10 cellular contexts compared by ENCODE assay signal in genomic region chr4:98516441-98517323, GRCh38.
DNase-seq lines count a peak whose midpoint lies in the region; ATAC-seq and TF ChIP-seq lines count a peak whose summit lies in the region.
"Had no signal": no experiment of that assay in that cellular context is flagged by ENCODE, and none has a peak within 500 bp of the region (broad histone marks: within the 10 kb centered on the region; RNA-seq: fewer than 3 reads in every experiment).

No MANE protein-coding gene starts in this region.

- no peak overlapping the region for H3K27ac Mint-ChIP-seq in MCF 10A (ENCODE audit: low read depth, unreplicated experiment)
- peak overlapping the region; percentile 15 for H3K27ac Mint-ChIP-seq in stimulated activated naive B cell treated with anti-CD40 and anti-IgM and Interleukin-4, amounts not matched to agents 10 μg/mL and 1 μg/mL and 100 μg/mL, for 72 hours

- peak; percentile 28 for DNase-seq in MCF 10A (ENCODE audit: unreplicated experiment)
- DNase-seq in breast epithelium (ENCODE audit: low spot score in 2 of 2), result no peak
- DNase-seq in SJSA1 (ENCODE audit: low read depth in 1 of 2, low spot score in 2 of 2), result no peak
- DNase-seq in fibroblast of mammary gland (ENCODE audit: low read depth), result peak; percentile 86
- no peak for DNase-seq in stimulated activated naive B cell treated with anti-CD40 and anti-IgM and Interleukin-4, amounts not matched to agents 10 μg/mL and 1 μg/mL and 100 μg/mL, for 72 hours
- no peak for DNase-seq in sigmoid colon
- no peak for DNase-seq in MV-4-11 (lab: John Stamatoyannopoulos, UW)
- no peak for DNase-seq in psoas muscle
- DNase-seq: WERI-Rb-1 had no signal

- CTCF ChIA-PET in MCF 10A (lab: Yijun Ruan, JAX), result interaction anchor here (0.7 to 1.3 kb wide), 2 partner anchors 12 to 49 kb away, joined by 3 read pairs; no protein-coding TSS in a partner anchor

- H3K4me3 ChIP-seq in breast epithelium, result no peak overlapping the region
- H3K4me3 ChIP-seq in SJSA1, result no peak overlapping the region
- no peak overlapping the region for H3K4me3 ChIP-seq in fibroblast of mammary gland (ENCODE audit: control insufficient read depth, low read depth, low read length)
- no peak overlapping the region for H3K4me3 ChIP-seq in sigmoid colon
- no peak overlapping the region for H3K4me3 ChIP-seq in psoas muscle

- WGBS in sigmoid colon, 2 donors, result 90 to 94% methylated on average over 5 of the region's 5 CpGs
- 59 to 68% (median 61%) methylated on average over 5 of the region's 5 CpGs for WGBS in psoas muscle, 3 donors

- TF ChIP-seq EP300 in sigmoid colon (IDR thresholded peaks at IDR 0.05), result no peak

- H3K4me1 ChIP-seq in breast epithelium (no peaks in the 10 kb centered on the region), SJSA1 (replicated peaks) (peaks cover 60% of the 10 kb centered on the region), sigmoid colon (peaks cover 0 to 33% (median 21%) of the 10 kb centered on the region in 4 donors), psoas muscle (no peaks in the 10 kb centered on the region)

- no peaks in the 10 kb centered on the region for H3K27me3 Mint-ChIP-seq in MCF 10A (ENCODE audit: insufficient read depth, unreplicated experiment)
- no peaks in the 10 kb centered on the region for H3K27me3 Mint-ChIP-seq in stimulated activated naive B cell treated with anti-CD40 and anti-IgM and Interleukin-4, amounts not matched to agents 10 μg/mL and 1 μg/mL and 100 μg/mL, for 72 hours
- H3K27me3 Mint-ChIP-seq: central memory CD8-positive, alpha-beta T cell had no signal

- TF ChIP-seq POLR2A in breast epithelium (IDR thresholded peaks at IDR 0.05) (no peak), sigmoid colon (IDR thresholded peaks at IDR 0.05) (no peak)

- TF ChIP-seq CTCF in MCF 10A (IDR thresholded peaks at IDR 0.05; ENCODE audit: unreplicated experiment) (no peak), breast epithelium (IDR thresholded peaks at IDR 0.05) (no peak), fibroblast of mammary gland (conservative IDR thresholded peaks at IDR 0.05; ENCODE audit: control insufficient read depth, insufficient read depth, low read depth, low read length) (no peak), sigmoid colon (IDR thresholded peaks at IDR 0.05) (no peak), psoas muscle (IDR thresholded peaks at IDR 0.05) (no peak)

- H3K9me3 ChIP-seq in breast epithelium (no peaks in the 10 kb centered on the region), SJSA1 (replicated peaks) (no peaks in the 10 kb centered on the region), sigmoid colon (no peaks in the 10 kb centered on the region), psoas muscle (no peaks in the 10 kb centered on the region)

- H3K9me3 Mint-ChIP-seq in MCF 10A (ENCODE audit: unreplicated experiment), result no peaks in the 10 kb centered on the region
- H3K9me3 Mint-ChIP-seq in stimulated activated naive B cell treated with anti-CD40 and anti-IgM and Interleukin-4, amounts not matched to agents 10 μg/mL and 1 μg/mL and 100 μg/mL, for 72 hours, result peaks cover 0 to 2% of the 10 kb centered on the region in 2 donors
- H3K9me3 Mint-ChIP-seq: central memory CD8-positive, alpha-beta T cell had no signal

- H3K27me3 ChIP-seq in breast epithelium (no peaks in the 10 kb centered on the region), SJSA1 (replicated peaks) (no peaks in the 10 kb centered on the region), sigmoid colon (no peaks in the 10 kb centered on the region), psoas muscle (ENCODE audit: insufficient read depth in 3 of 3, low read length in 2 of 3) (no peaks in the 10 kb centered on the region)

- no peaks in the 10 kb centered on the region for H3K36me3 Mint-ChIP-seq in MCF 10A (ENCODE audit: insufficient read depth, unreplicated experiment)
- H3K36me3 Mint-ChIP-seq in stimulated activated naive B cell treated with anti-CD40 and anti-IgM and Interleukin-4, amounts not matched to agents 10 μg/mL and 1 μg/mL and 100 μg/mL, for 72 hours, result peaks cover 1 to 3% of the 10 kb centered on the region in 2 donors

- H3K27ac ChIP-seq in breast epithelium (no peak overlapping the region), SJSA1 (peak overlapping the region; percentile 85), sigmoid colon (peak overlapping the region in 2 of 4 donors; percentile 22 to 42), psoas muscle (no peak overlapping the region)
- H3K27ac ChIP-seq: WERI-Rb-1 had no signal

- no TSS peak for BruUV-seq in MCF 10A (replicated peaks; lab: Mats Ljungman, UMichigan)

- intact Hi-C loops in MCF 10A (cut with micrococcal nuclease), result no loop called here
- intact Hi-C loops in breast epithelium (cut with DNase I; ENCODE audit: low total_unique reads), result no loop called here
- intact Hi-C loops in sigmoid colon (cut with DNase I), result no loop called here
- intact Hi-C loops in psoas muscle (cut with DNase I), result no loop called here

- no peaks in the 10 kb centered on the region for H3K36me3 ChIP-seq in breast epithelium
- H3K36me3 ChIP-seq in SJSA1, result no peaks in the 10 kb centered on the region
- no peaks in the 10 kb centered on the region for H3K36me3 ChIP-seq in sigmoid colon
- no peaks in the 10 kb centered on the region for H3K36me3 ChIP-seq in psoas muscle (ENCODE audit: insufficient read depth in 1 of 2, low read depth in 1 of 2)
- H3K36me3 ChIP-seq: WERI-Rb-1 had no signal

- H3K4me1 Mint-ChIP-seq in MCF 10A (ENCODE audit: insufficient read depth, unreplicated experiment), result peaks cover 39% of the 10 kb centered on the region
- peaks cover 38 to 52% of the 10 kb centered on the region in 2 donors for H3K4me1 Mint-ChIP-seq in stimulated activated naive B cell treated with anti-CD40 and anti-IgM and Interleukin-4, amounts not matched to agents 10 μg/mL and 1 μg/mL and 100 μg/mL, for 72 hours

- no peak for ATAC-seq in stimulated activated naive B cell treated with anti-CD40 and anti-IgM and Interleukin-4, amounts not matched to agents 10 μg/mL and 1 μg/mL and 100 μg/mL, for 72 hours (replicated peaks)
- ATAC-seq in psoas muscle, result no peak

- no peak overlapping the region for H3K4me3 Mint-ChIP-seq in MCF 10A (ENCODE audit: unreplicated experiment)
- H3K4me3 Mint-ChIP-seq in stimulated activated naive B cell treated with anti-CD40 and anti-IgM and Interleukin-4, amounts not matched to agents 10 μg/mL and 1 μg/mL and 100 μg/mL, for 72 hours, result no peak overlapping the region
- H3K4me3 Mint-ChIP-seq: central memory CD8-positive, alpha-beta T cell had no signal

- POLR2A ChIA-PET in MCF 10A (lab: Yijun Ruan, JAX), result interaction anchor here (0.6 kb wide), 1 partner anchor 294 kb away, joined by 3 read pairs; no protein-coding TSS in a partner anchor

Comparison
In these comparisons a context has a peak if more than half of its experiments do, and no peak if none do; other contexts are left out.
1. DNase-seq: peak in MCF 10A (single experiment) and fibroblast of mammary gland (single experiment); none in breast epithelium (0 of 2), SJSA1 (0 of 2), stimulated activated naive B cell treated with anti-CD40 and anti-IgM and Interleukin-4, amounts not matched to agents 10 μg/mL and 1 μg/mL and 100 μg/mL, for 72 hours (single experiment), sigmoid colon (single experiment), MV-4-11 (single experiment) and psoas muscle (0 of 2).